12 cellular contexts compared by ENCODE assay signal in the genomic region with DNA sequence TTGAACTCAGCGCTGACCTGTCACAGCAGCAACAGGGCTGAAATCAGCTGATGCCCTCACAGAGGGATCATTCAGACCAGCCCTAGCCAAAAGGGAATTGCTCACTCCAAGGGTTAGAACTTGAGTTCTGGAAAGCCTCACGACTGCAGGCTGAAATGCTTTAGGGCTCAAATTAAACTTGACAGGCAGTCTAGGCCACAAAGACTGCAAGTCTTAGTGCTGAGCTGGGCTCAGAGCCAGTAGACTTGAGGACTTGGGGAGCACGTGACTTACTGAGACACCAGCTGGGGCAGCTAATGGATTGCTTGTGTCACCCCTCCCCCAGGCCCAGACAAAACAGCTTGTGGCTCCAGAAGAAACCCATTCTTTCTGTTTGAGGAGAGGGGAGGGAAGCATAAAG.
A peak's percentile ranks its signal among the peaks of the same experiment; 100 is the strongest.
DNase-seq lines count a peak whose midpoint lies in the region; ATAC-seq, FAIRE-seq and TF ChIP-seq lines count a peak whose summit lies in the region.
"Had no signal": no experiment of that assay in that cellular context is flagged by ENCODE, and none has a peak within 500 bp of the region (broad histone marks: within the 10 kb centered on the region; RNA-seq: fewer than 3 reads in every experiment).

No MANE protein-coding gene starts in this region.

- intact Hi-C loops in left ventricle myocardium superior (cut with micrococcal nuclease) = no loop called here
- intact Hi-C loops in ovary (cut with DNase I) = no loop called here

- in situ Hi-C loops in astrocyte of the spinal cord (cut with HindIII; ENCODE audit: low sequenced_read_pairs) = no loop called here

- ATAC-seq in left ventricle myocardium superior = peak; percentile 55
- no peak for ATAC-seq in activated naive CD4-positive, alpha-beta T cell treated with anti-CD3 and anti-CD28 coated beads, Interleukin-2, amount 50 U/mL, for 72 hours

- no peak for TF ChIP-seq POLR2A in ovary (IDR thresholded peaks at IDR 0.05)

- no peak for TF ChIP-seq EP300 in ovary (IDR thresholded peaks at IDR 0.05)

- no peaks in the 10 kb centered on the region for H3K27me3 ChIP-seq in ovary

- H3K4me1 ChIP-seq in ovary (ENCODE audit: insufficient read depth) = no peaks in the 10 kb centered on the region

- TF ChIP-seq CTCF in astrocyte of the spinal cord (IDR thresholded peaks at IDR 0.05; ENCODE audit: low read depth, low read length) = no peak
- no peak for TF ChIP-seq CTCF in ovary (IDR thresholded peaks at IDR 0.05)
- TF ChIP-seq CTCF in D721Med (IDR thresholded peaks at IDR 0.05; ENCODE audit: insufficient read depth, missing control alignments) = no peak

- no peak for FAIRE-seq in D721Med (lab: Jason Lieb, UNC)

- no peaks in the 10 kb centered on the region for H3K36me3 ChIP-seq in ovary
- H3K36me3 ChIP-seq: thoracic aorta had no signal

- CTCF ChIA-PET in HEK293T (lab: Yijun Ruan, JAX) = no interaction called here

- H3K27ac Mint-ChIP-seq in activated naive CD4-positive, alpha-beta T cell treated with anti-CD3 and anti-CD28 coated beads, Interleukin-2, amount 50 U/mL, for 72 hours = no peak overlapping the region

- WGBS in ovary, 3 donors = 32 to 44% (median 38%) methylated on average over 3 of the region's 3 CpGs

- no peak overlapping the region for H3K4me3 ChIP-seq in astrocyte of the spinal cord (ENCODE audit: low read depth, low read length)
- H3K4me3 ChIP-seq in skeletal muscle cell (ENCODE audit: low read depth, low read length) = no peak overlapping the region
- no peak overlapping the region for H3K4me3 ChIP-seq in ovary
- H3K4me3 ChIP-seq: thoracic aorta had no signal

- POLR2A ChIA-PET in HEK293T (lab: Yijun Ruan, JAX) = no interaction called here

- H3K9me3 Mint-ChIP-seq in activated naive CD4-positive, alpha-beta T cell treated with anti-CD3 and anti-CD28 coated beads, Interleukin-2, amount 50 U/mL, for 72 hours = peaks cover 0 to 4% of the 10 kb centered on the region in 2 donors

- DNase-seq in NCI-H2171 (lab: John Stamatoyannopoulos, UW) (peak; percentile 0), astrocyte of the spinal cord (ENCODE audit: low read depth, low spot score) (peak; percentile 55), left ventricle myocardium superior (peak; percentile 27), skeletal muscle cell (ENCODE audit: low read depth) (peak; percentile 49), HEK293T (ENCODE audit: extremely low spot score) (no peak), ovary (no peak), D721Med (ENCODE audit: insufficient read length, low spot score) (no peak)
- no peak for DNase-seq in activated naive CD4-positive, alpha-beta T cell treated with anti-CD3 and anti-CD28 coated beads, Interleukin-2, amount 50 U/mL, for 72 hours (ENCODE audit: low spot score in 2 of 2)
- DNase-seq: activated naive CD4-positive, alpha-beta T cell; IMR-90; stimulated activated CD4-positive, alpha-beta T cell treated with anti-CD3 and anti-CD28 coated beads, Interleukin-2, amount 100 ng/mL, for 24 hours had no signal

- H3K9me3 ChIP-seq in ovary = no peaks in the 10 kb centered on the region
- H3K9me3 ChIP-seq: thoracic aorta had no signal

- H3K36me3 Mint-ChIP-seq in activated naive CD4-positive, alpha-beta T cell treated with anti-CD3 and anti-CD28 coated beads, Interleukin-2, amount 50 U/mL, for 72 hours = no peaks in the 10 kb centered on the region

- no peak overlapping the region for H3K27ac ChIP-seq in ovary
- H3K27ac ChIP-seq: thoracic aorta had no signal

TF ChIP-seq in HEK293T, 16 proteins besides CTCF, POLR2A, EP300 and RAD21:
- TF ChIP-seq ARNT (IDR thresholded peaks at IDR 0.05) (no peak), HDGF (IDR thresholded peaks at IDR 0.05; ENCODE audit: borderline replicate concordance) (no peak), ELF4 (IDR thresholded peaks at IDR 0.05) (no peak), L3MBTL2 (conservative IDR thresholded peaks at IDR 0.05) (no peak), CTBP1 (IDR thresholded peaks at IDR 0.05; ENCODE audit: borderline replicate concordance) (no peak), FOXA1 (IDR thresholded peaks at IDR 0.05) (no peak), TARDBP (IDR thresholded peaks at IDR 0.05) (no peak), SP1 (IDR thresholded peaks at IDR 0.05) (no peak), FOXM1 (IDR thresholded peaks at IDR 0.05; ENCODE audit: borderline replicate concordance) (no peak), SUZ12 (IDR thresholded peaks at IDR 0.05) (no peak), ZNF384 (IDR thresholded peaks at IDR 0.05) (no peak), BHLHE40 (IDR thresholded peaks at IDR 0.05; ENCODE audit: borderline replicate concordance) (no peak), LEF1 (IDR thresholded peaks at IDR 0.05; ENCODE audit: borderline replicate concordance) (no peak), NFRKB (IDR thresholded peaks at IDR 0.05) (no peak), FOXK2 (IDR thresholded peaks at IDR 0.05) (no peak)
- TF ChIP-seq, protein P1, sequence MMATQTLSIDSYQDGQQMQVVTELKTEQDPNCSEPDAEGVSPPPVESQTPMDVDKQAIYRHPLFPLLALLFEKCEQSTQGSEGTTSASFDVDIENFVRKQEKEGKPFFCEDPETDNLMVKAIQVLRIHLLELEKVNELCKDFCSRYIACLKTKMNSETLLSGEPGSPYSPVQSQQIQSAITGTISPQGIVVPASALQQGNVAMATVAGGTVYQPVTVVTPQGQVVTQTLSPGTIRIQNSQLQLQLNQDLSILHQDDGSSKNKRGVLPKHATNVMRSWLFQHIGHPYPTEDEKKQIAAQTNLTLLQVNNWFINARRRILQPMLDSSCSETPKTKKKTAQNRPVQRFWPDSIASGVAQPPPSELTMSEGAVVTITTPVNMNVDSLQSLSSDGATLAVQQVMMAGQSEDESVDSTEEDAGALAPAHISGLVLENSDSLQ (IDR thresholded peaks at IDR 0.05) = no peak

Comparison
In these comparisons a context has a peak if more than half of its experiments do, and no peak if none do; other contexts are left out.
1. DNase-seq: peak in NCI-H2171 (single experiment), astrocyte of the spinal cord (single experiment), left ventricle myocardium superior (single experiment) and skeletal muscle cell (single experiment); none in HEK293T (single experiment), ovary (0 of 5), activated naive CD4-positive, alpha-beta T cell treated with anti-CD3 and anti-CD28 coated beads, Interleukin-2, amount 50 U/mL, for 72 hours (0 of 2) and D721Med (single experiment).